Comparison of ENCODE assay signal across 8 cellular contexts in the genomic region with DNA sequence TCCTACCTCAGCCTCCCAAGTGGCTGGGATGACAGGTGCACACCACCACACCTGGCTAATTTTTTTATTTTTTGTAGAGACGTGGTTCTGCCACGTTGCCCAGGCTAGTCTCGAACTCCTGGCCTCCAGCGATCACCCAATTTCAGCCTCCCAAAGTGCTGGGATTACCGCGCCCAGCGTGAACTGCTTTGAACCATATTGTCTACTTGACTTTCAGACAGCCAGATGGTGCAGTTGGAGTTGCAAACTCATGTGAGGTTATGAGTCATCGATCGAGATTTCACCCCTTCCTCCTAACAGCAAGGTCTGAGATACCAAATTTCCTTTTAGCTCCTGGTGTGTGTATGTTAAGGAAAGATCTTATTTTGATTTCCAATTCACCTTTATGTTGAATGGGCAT. TPM values are rescaled to one million over a fixed set of nuclear protein-coding genes. Genes with fewer than 3 reads are reported as not detected.
DNase-seq lines count a peak whose midpoint lies in the region; ATAC-seq, FAIRE-seq and TF ChIP-seq lines count a peak whose summit lies in the region.
"Had no signal": no experiment of that assay in that cellular context is flagged by ENCODE, and none has a peak within 500 bp of the region (broad histone marks: within the 10 kb centered on the region; RNA-seq: fewer than 3 reads in every experiment).

No MANE protein-coding gene starts in this region.

- H3K4me3 ChIP-seq in A549 (no peak overlapping the region), tibial nerve (no peak overlapping the region)

- DNase-seq in A549 (ENCODE audit: low read depth in 1 of 2, low spot score in 1 of 2) (peak in 1 of 2 experiments; percentile 37), Kasumi-1 (lab: John Stamatoyannopoulos, UW) (peak; percentile 75 to 80), tibial nerve (ENCODE audit: low spot score in 2 of 2) (no peak), NCI-H1694 treated with DMSO at 0.1 percent for 48 hours (lab: John Stamatoyannopoulos, UW) (no peak)
- DNase-seq: cortex of kidney, SHP77 had no signal

- peaks cover 0 to 4% (median 0%) of the 10 kb centered on the region in 5 experiments for H3K9me3 Mint-ChIP-seq in brain

- H3K27ac Mint-ChIP-seq in brain, result peak overlapping the region in 2 of 5 experiments; percentile 73 to 74

- H3K9me3 ChIP-seq in A549 (no peaks in the 10 kb centered on the region), tibial nerve (no peaks in the 10 kb centered on the region)

- CTCF ChIA-PET in A549 (lab: Yijun Ruan, JAX), result interaction anchor here (0.6 kb wide), 1 partner anchor 8 kb away, joined by 3 read pairs; no protein-coding TSS in a partner anchor

- TF ChIP-seq POLR2A in A549 (IDR thresholded peaks at IDR 0.05; ENCODE audit: low read length) (no peak), tibial nerve (IDR thresholded peaks at IDR 0.05) (no peak)

- TF ChIP-seq EP300 in A549 (IDR thresholded peaks at IDR 0.05), result no peak
- TF ChIP-seq EP300 in tibial nerve (IDR thresholded peaks at IDR 0.05), result no peak

- no peak overlapping the region for H3K4me2 ChIP-seq in A549

- no peaks in the 10 kb centered on the region for H3K27me3 ChIP-seq in tibial nerve

- H3K36me3 Mint-ChIP-seq in brain, result peaks cover 18% of the 10 kb centered on the region

- H3K4me1 ChIP-seq in A549 (peaks cover 15% of the 10 kb centered on the region; the same call in 2 of the 3 replicates), tibial nerve (peaks cover 0 to 72% (median 29%) of the 10 kb centered on the region in 4 donors)

- POLR2A ChIA-PET in A549 (lab: Yijun Ruan, JAX), result no interaction called here

- TF ChIP-seq RAD21 in A549 (conservative IDR thresholded peaks at IDR 0.05 in 1 of 2, IDR thresholded peaks at IDR 0.05 in 1 of 2), result no peak

- no peak for FAIRE-seq in A549 (lab: Jason Lieb, UNC)

- no peak for ATAC-seq in A549
- ATAC-seq in HG03025 (IDR thresholded peaks at IDR 0.05; ENCODE audit: low FRiP score, unreplicated experiment), result no peak

- H3K27me3 Mint-ChIP-seq in brain, result peaks cover 6% of the 10 kb centered on the region

- WGBS in A549 (ENCODE audit: missing lambda C conversion rate), result 78% methylated on average over 9 of the region's 9 CpGs
- 83 to 86% methylated on average over 9 of the region's 9 CpGs for WGBS in tibial nerve, 2 donors

- TF ChIP-seq CTCF in A549 (IDR thresholded peaks at IDR 0.05) (no peak), brain (conservative IDR thresholded peaks at IDR 0.05) (no peak), tibial nerve (IDR thresholded peaks at IDR 0.05) (no peak)

- peaks cover 50% of the 10 kb centered on the region for H3K4me1 Mint-ChIP-seq in brain

- no peaks in the 10 kb centered on the region for H3K36me3 ChIP-seq in tibial nerve

- no peak overlapping the region for H3K27ac ChIP-seq in A549
- peak overlapping the region in 2 of 4 donors; percentile 90 to 95 for H3K27ac ChIP-seq in tibial nerve

- H3K4me3 Mint-ChIP-seq in brain, result peak overlapping the region in 3 of 5 experiments; percentile 42 to 85 (median 68)

TF ChIP-seq in A549, 52 proteins besides CTCF, POLR2A, EP300 and RAD21:
- TF ChIP-seq FOSL2 (IDR thresholded peaks at IDR 0.05) (no peak), FOSL2 (CRISPR knock-in tag; IDR thresholded peaks at IDR 0.05) (peak; percentile 75), SREBF2 (IDR thresholded peaks at IDR 0.05) (no peak), MAFK (IDR thresholded peaks at IDR 0.05; ENCODE audit: partially characterized antibody) (no peak)
- TF ChIP-seq, protein P1, sequence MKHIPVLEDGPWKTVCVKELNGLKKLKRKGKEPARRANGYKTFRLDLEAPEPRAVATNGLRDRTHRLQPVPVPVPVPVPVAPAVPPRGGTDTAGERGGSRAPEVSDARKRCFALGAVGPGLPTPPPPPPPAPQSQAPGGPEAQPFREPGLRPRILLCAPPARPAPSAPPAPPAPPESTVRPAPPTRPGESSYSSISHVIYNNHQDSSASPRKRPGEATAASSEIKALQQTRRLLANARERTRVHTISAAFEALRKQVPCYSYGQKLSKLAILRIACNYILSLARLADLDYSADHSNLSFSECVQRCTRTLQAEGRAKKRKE (CRISPR knock-in tag; IDR thresholded peaks at IDR 0.05; ENCODE audit: low read depth), result no peak
- TF ChIP-seq, protein P2, sequence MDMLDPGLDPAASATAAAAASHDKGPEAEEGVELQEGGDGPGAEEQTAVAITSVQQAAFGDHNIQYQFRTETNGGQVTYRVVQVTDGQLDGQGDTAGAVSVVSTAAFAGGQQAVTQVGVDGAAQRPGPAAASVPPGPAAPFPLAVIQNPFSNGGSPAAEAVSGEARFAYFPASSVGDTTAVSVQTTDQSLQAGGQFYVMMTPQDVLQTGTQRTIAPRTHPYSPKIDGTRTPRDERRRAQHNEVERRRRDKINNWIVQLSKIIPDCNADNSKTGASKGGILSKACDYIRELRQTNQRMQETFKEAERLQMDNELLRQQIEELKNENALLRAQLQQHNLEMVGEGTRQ (IDR thresholded peaks at IDR 0.05), result no peak
- TF ChIP-seq, protein P3, sequence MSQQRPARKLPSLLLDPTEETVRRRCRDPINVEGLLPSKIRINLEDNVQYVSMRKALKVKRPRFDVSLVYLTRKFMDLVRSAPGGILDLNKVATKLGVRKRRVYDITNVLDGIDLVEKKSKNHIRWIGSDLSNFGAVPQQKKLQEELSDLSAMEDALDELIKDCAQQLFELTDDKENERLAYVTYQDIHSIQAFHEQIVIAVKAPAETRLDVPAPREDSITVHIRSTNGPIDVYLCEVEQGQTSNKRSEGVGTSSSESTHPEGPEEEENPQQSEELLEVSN (IDR thresholded peaks at IDR 0.05; ENCODE audit: borderline replicate concordance, low read depth), result no peak
TF ChIP-seq in A549: peak in this region for 1.

RNA-seq across cellular contexts. Expression of a gene that starts 2.7 kb away (rescaled TPM):
- polyA plus RNA-seq in A549 (2011; rRNA removed) (1.8 and 2.7 TPM in 2 replicates), A549 (2017; fragmentation: RNase III; extraction: RNeasy Plus Mini Kit Qiagen cat#74134 plus additional on column Dnase treatment) (1.9 to 2.6 TPM (median 2.5 TPM) in 3 replicates), brain (ENCODE audit: insufficient read depth, low read depth, low replicate concordance) (20.4 TPM)
- 2.6 and 4.1 TPM in 2 replicates for polyA plus RNA-seq in A549 (2012; cell fraction: cytosol; rRNA removed)
- polyA plus RNA-seq in A549 (2012; cell fraction: nucleus; rRNA removed), result 12.9 and 13.5 TPM in 2 replicates
- 2.1 and 3.1 TPM in 2 replicates for polyA minus RNA-seq in A549 (2011; rRNA and poly(A)+ RNA removed)
- total RNA-seq in tibial nerve, result 10 to 100 TPM; 30.6 to 69.3 (median 55.9) TPM

RNA-seq across cellular contexts. Expression of a gene that starts 12.3 kb away (rescaled TPM):
- not detected in 2 replicates for polyA plus RNA-seq in A549 (2011; rRNA removed)
- not detected in 2 replicates for polyA plus RNA-seq in A549 (2012; cell fraction: cytosol; rRNA removed)
- not detected in 2 replicates for polyA plus RNA-seq in A549 (2012; cell fraction: nucleus; rRNA removed)
- polyA plus RNA-seq in A549 (2017; fragmentation: RNase III; extraction: RNeasy Plus Mini Kit Qiagen cat#74134 plus additional on column Dnase treatment), result not detected in 3 replicates
- polyA minus RNA-seq in A549 (2011; rRNA and poly(A)+ RNA removed), result not detected in 2 replicates
- polyA plus RNA-seq in brain (ENCODE audit: insufficient read depth, low read depth, low replicate concordance), result not detected
- under 1 TPM in 1 of 4 donors, not detected in 3; 0.44 TPM for total RNA-seq in tibial nerve

RNA-seq across cellular contexts. Expression of a gene that starts 24.6 kb away (rescaled TPM):
- polyA plus RNA-seq in A549 (2011; rRNA removed), result 0.61 and 0.78 TPM in 2 replicates
- polyA plus RNA-seq in A549 (2012; cell fraction: cytosol; rRNA removed), result 0.41 and 0.58 TPM in 2 replicates
- polyA plus RNA-seq in A549 (2012; cell fraction: nucleus; rRNA removed), result 0.72 and 1.3 TPM in 2 replicates
- polyA plus RNA-seq in A549 (2017; fragmentation: RNase III; extraction: RNeasy Plus Mini Kit Qiagen cat#74134 plus additional on column Dnase treatment), result 0.52 to 0.90 TPM (median 0.62 TPM) in 3 replicates
- polyA minus RNA-seq in A549 (2011; rRNA and poly(A)+ RNA removed), result 0.45 and 0.97 TPM in 2 replicates
- 1.3 TPM for polyA plus RNA-seq in brain (ENCODE audit: insufficient read depth, low read depth, low replicate concordance)
- 1 to 10 TPM in 1 of 4 donors, under 1 TPM in 2, not detected in 1; 0.21 to 2.0 (median 0.30) TPM for total RNA-seq in tibial nerve

RNA-seq across cellular contexts. Expression of a gene that starts 38.4 kb away (rescaled TPM):
- polyA plus RNA-seq in A549 (2011; rRNA removed), result 24.9 and 28.8 TPM in 2 replicates
- 55.6 and 75.8 TPM in 2 replicates for polyA plus RNA-seq in A549 (2012; cell fraction: cytosol; rRNA removed)
- polyA plus RNA-seq in A549 (2012; cell fraction: nucleus; rRNA removed), result 72.0 and 80.2 TPM in 2 replicates
- 37.2 to 49.4 TPM (median 45.7 TPM) in 3 replicates for polyA plus RNA-seq in A549 (2017; fragmentation: RNase III; extraction: RNeasy Plus Mini Kit Qiagen cat#74134 plus additional on column Dnase treatment)
- polyA minus RNA-seq in A549 (2011; rRNA and poly(A)+ RNA removed), result 41.5 and 47.5 TPM in 2 replicates
- polyA plus RNA-seq in brain (ENCODE audit: insufficient read depth, low read depth, low replicate concordance), result 95.7 TPM
- total RNA-seq in tibial nerve, result 10 to 100 TPM; 82.2 to 96.7 (median 92.2) TPM

RNA-seq across cellular contexts. Expression of a gene that starts 53.2 kb away (rescaled TPM):
- polyA plus RNA-seq in A549 (2011; rRNA removed) (18.3 and 19.1 TPM in 2 replicates), A549 (2017; fragmentation: RNase III; extraction: RNeasy Plus Mini Kit Qiagen cat#74134 plus additional on column Dnase treatment) (26.8 to 30.2 TPM (median 27.7 TPM) in 3 replicates), brain (ENCODE audit: insufficient read depth, low read depth, low replicate concordance) (64.9 TPM)
- polyA plus RNA-seq in A549 (2012; cell fraction: cytosol; rRNA removed), result 36.1 and 51.9 TPM in 2 replicates
- polyA plus RNA-seq in A549 (2012; cell fraction: nucleus; rRNA removed), result 51.9 and 58.3 TPM in 2 replicates
- 17.0 and 18.8 TPM in 2 replicates for polyA minus RNA-seq in A549 (2011; rRNA and poly(A)+ RNA removed)
- total RNA-seq in tibial nerve, result 10 to 100 TPM; 42.8 to 87.9 (median 51.9) TPM

Comparison
In these comparisons a context has a peak if more than half of its experiments do, and no peak if none do; other contexts are left out.
1. DNase-seq: peak in Kasumi-1 (2 of 2); none in tibial nerve (0 of 2) and NCI-H1694 treated with DMSO at 0.1 percent for 48 hours (single experiment).